Comparison of ENCODE assay signal across 8 cellular contexts in the genomic region with DNA sequence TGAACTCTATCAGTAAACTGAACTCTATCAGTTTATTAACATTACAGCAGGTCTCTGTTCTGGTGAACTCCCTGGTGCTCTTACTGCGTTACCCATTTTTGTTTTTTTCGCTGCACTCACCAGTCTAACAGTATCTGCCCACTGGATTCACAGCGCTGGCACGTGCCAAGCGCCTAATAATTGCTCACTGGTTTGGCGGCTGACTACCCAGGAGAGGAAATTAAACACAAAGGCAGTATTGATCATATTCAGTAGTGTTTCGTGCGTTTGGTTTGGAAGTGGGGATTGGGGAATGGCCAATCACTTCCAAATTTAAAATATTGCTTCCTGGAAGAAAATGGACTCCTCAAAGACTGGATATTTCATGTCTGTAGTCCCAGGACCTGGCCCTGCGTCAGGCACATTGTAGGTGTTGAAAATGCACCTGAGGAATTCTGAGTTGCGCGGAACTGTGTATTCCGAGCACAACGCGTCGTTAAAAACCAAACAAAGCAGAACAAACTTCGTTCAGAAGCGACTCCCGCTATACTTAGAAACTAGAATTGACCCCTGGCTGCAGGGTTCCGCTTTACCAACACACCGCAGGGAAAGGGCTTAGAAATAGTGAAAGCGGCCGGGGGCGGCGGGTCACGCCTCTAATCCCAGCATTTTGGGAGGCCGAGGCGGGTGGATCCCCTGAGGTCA. TPM values are rescaled to one million over a fixed set of nuclear protein-coding genes. Genes with fewer than 3 reads are reported as not detected.
A peak's percentile ranks its signal among the peaks of the same experiment; 100 is the strongest.
DNase-seq lines count a peak whose midpoint lies in the region; ATAC-seq, FAIRE-seq and TF ChIP-seq lines count a peak whose summit lies in the region.

No MANE protein-coding gene starts in this region.

- peak; percentile 71 for DNase-seq in DMS53 (lab: John Stamatoyannopoulos, UW)
- peak; percentile 53 for DNase-seq in SW480 (ENCODE audit: low spot score)
- DNase-seq in breast epithelium (ENCODE audit: low spot score in 2 of 2), result no peak
- DNase-seq in keratinocyte (ENCODE audit: low read depth, low spot score), result no peak
- peak; percentile 41 for DNase-seq in stimulated activated CD4-positive, alpha-beta T cell treated with anti-CD3 and anti-CD28 coated beads, Interleukin-12 subunit alpha, Interleukin-12 subunit beta, amount 100 ng/mL, for 4 hours
- DNase-seq in occipital lobe (lab: John Stamatoyannopoulos, UW), result no peak

- ATAC-seq in GM21390 (IDR thresholded peaks at IDR 0.05; ENCODE audit: unreplicated experiment), result peak; percentile 30

- H3K36me3 ChIP-seq in HUES6 (ENCODE audit: control insufficient read depth, insufficient read depth, low read length), result peaks cover 39% of the 10 kb centered on the region
- no peaks in the 10 kb centered on the region for H3K36me3 ChIP-seq in breast epithelium
- peaks cover 16 to 27% of the 10 kb centered on the region in 2 experiments for H3K36me3 ChIP-seq in keratinocyte (ENCODE audit: control insufficient read depth in 2 of 2, extremely low read depth in 1 of 2, insufficient read depth in 2 of 2, low read length in 2 of 2)

- dilution Hi-C loops in keratinocyte (cut with MboI; ENCODE audit: extremely low pct_ligation_motif_present, low sequenced_read_pairs), result no loop called here

- H3K9ac ChIP-seq in HUES6 (ENCODE audit: low read length) (peak overlapping the region; percentile 96), keratinocyte (ENCODE audit: control insufficient read depth, extremely low read depth, insufficient read depth, low read length) (peak overlapping the region; percentile 96)

- H3K27me3 ChIP-seq in HUES6 (ENCODE audit: control insufficient read depth, insufficient read depth, low read length) (no peaks in the 10 kb centered on the region), breast epithelium (no peaks in the 10 kb centered on the region), keratinocyte (ENCODE audit: control insufficient read depth, extremely low read depth, insufficient read depth, low read length) (no peaks in the 10 kb centered on the region)

- TF ChIP-seq CTCF in breast epithelium (IDR thresholded peaks at IDR 0.05) (no peak), keratinocyte (optimal IDR thresholded peaks at IDR 0.05 in 1 of 3, IDR thresholded peaks at IDR 0.05 in 1 of 3, conservative IDR thresholded peaks at IDR 0.05 in 1 of 3; ENCODE audit: extremely low read depth in 1 of 3, insufficient read depth in 2 of 3, low read length in 3 of 3) (no peak)

- intact Hi-C loops in breast epithelium (cut with DNase I; ENCODE audit: low total_unique reads), result no loop called here

- H4K20me1 ChIP-seq in keratinocyte (ENCODE audit: control insufficient read depth, extremely low read depth, insufficient read depth, low read length), result peaks cover 25% of the 10 kb centered on the region

- H3K4me1 ChIP-seq in HUES6 (ENCODE audit: control insufficient read depth, insufficient read depth, low read length) (peaks cover 19% of the 10 kb centered on the region), breast epithelium (peaks cover 0 to 20% of the 10 kb centered on the region in 2 donors), keratinocyte (ENCODE audit: control insufficient read depth, extremely low read depth, insufficient read depth, low read length) (peaks cover 22% of the 10 kb centered on the region)

- H3K27ac ChIP-seq in HUES6 (ENCODE audit: low read depth, low read length), result peak overlapping the region; percentile 57
- peak overlapping the region; percentile 86 to 92 for H3K27ac ChIP-seq in breast epithelium
- peak overlapping the region; percentile 97 for H3K27ac ChIP-seq in keratinocyte (ENCODE audit: control insufficient read depth, insufficient read depth, low read length)

- H3K9me3 ChIP-seq in HUES6 (ENCODE audit: control insufficient read depth, insufficient read depth, low read depth, low read length) (no peaks in the 10 kb centered on the region), breast epithelium (no peaks in the 10 kb centered on the region), keratinocyte (ENCODE audit: control insufficient read depth, low read depth, low read length) (no peaks in the 10 kb centered on the region)

- peak overlapping the region; percentile 92 for H2AFZ ChIP-seq in keratinocyte (ENCODE audit: control insufficient read depth, low read length)

- peak overlapping the region; percentile 96 for H3K4me3 ChIP-seq in HUES6 (ENCODE audit: low read depth, low read length)
- peak overlapping the region; percentile 68 to 92 (median 73) for H3K4me3 ChIP-seq in breast epithelium
- H3K4me3 ChIP-seq in keratinocyte (ENCODE audit: control insufficient read depth in 2 of 3, extremely low read depth in 1 of 3, insufficient read depth in 2 of 3, low read depth in 1 of 3, low read length in 3 of 3), result peak overlapping the region; percentile 57 to 82 (median 80)

- FAIRE-seq in keratinocyte (lab: Jason Lieb, UNC), result no peak

- peak overlapping the region; percentile 99 for H3K4me2 ChIP-seq in keratinocyte (ENCODE audit: control insufficient read depth, extremely low read depth, insufficient read depth, low read depth, low read length)

- no peak for TF ChIP-seq POLR2A in breast epithelium (IDR thresholded peaks at IDR 0.05)

- peaks cover 34% of the 10 kb centered on the region for H3K79me2 ChIP-seq in keratinocyte (ENCODE audit: control insufficient read depth, insufficient read depth, low read length)

- H3K9me1 ChIP-seq in keratinocyte (ENCODE audit: control insufficient read depth, extremely low read depth, insufficient read depth, low read length), result no peaks in the 10 kb centered on the region

RNA-seq across cellular contexts. Expression of a gene that starts 1.1 kb away (rescaled TPM):
- 1,000 to 10,000 TPM; 2,117 to 3,829 (median 2,396) TPM for total RNA-seq in breast epithelium
- polyA plus RNA-seq in keratinocyte, result 3,202 to 4,120 TPM (median 3,970 TPM) in 3 replicates
- 1,736 TPM for polyA plus RNA-seq in keratinocyte (2011; ENCODE audit: low read depth)
- 2,904 and 3,675 TPM in 2 replicates for polyA plus RNA-seq in keratinocyte (2011; cell fraction: cytosol; rRNA removed)
- 548 and 776 TPM in 2 replicates for polyA plus RNA-seq in keratinocyte (2011; cell fraction: nucleus; rRNA removed)
- polyA plus RNA-seq in keratinocyte (2012; ENCODE audit: low replicate concordance), result 3,309 and 3,329 TPM in 2 replicates
- polyA minus RNA-seq in keratinocyte, result 847 to 3,581 TPM (median 2,309 TPM) in 3 replicates
- polyA minus RNA-seq in keratinocyte (2011; cell fraction: cytosol; rRNA and poly(A)+ RNA removed), result 1,650 TPM
- polyA minus RNA-seq in keratinocyte (2011; cell fraction: nucleus; rRNA and poly(A)+ RNA removed), result 186 and 201 TPM in 2 replicates
- 772 TPM for total RNA-seq in occipital lobe

RNA-seq across cellular contexts. Expression of a gene that starts 14.9 kb away (rescaled TPM):
- 10 to 100 TPM in 2 of 3 donors, 1 to 10 TPM in 1; 8.2 to 14.6 (median 14.1) TPM for total RNA-seq in breast epithelium
- polyA plus RNA-seq in keratinocyte, result 14.4 to 23.1 TPM (median 15.8 TPM) in 3 replicates
- 1.2 TPM for polyA plus RNA-seq in keratinocyte (2011; ENCODE audit: low read depth)
- polyA plus RNA-seq in keratinocyte (2011; cell fraction: cytosol; rRNA removed), result 9.7 and 16.1 TPM in 2 replicates
- 22.0 and 34.4 TPM in 2 replicates for polyA plus RNA-seq in keratinocyte (2011; cell fraction: nucleus; rRNA removed)
- 4.8 and 10.0 TPM in 2 replicates for polyA plus RNA-seq in keratinocyte (2012; ENCODE audit: low replicate concordance)
- 3.3 to 14.7 TPM (median 13.2 TPM) in 3 replicates for polyA minus RNA-seq in keratinocyte
- polyA minus RNA-seq in keratinocyte (2011; cell fraction: cytosol; rRNA and poly(A)+ RNA removed), result 6.9 TPM
- polyA minus RNA-seq in keratinocyte (2011; cell fraction: nucleus; rRNA and poly(A)+ RNA removed), result 8.3 and 13.1 TPM in 2 replicates
- 16.4 TPM for total RNA-seq in occipital lobe

RNA-seq across cellular contexts. Expression of a gene that starts 55.6 kb away (rescaled TPM):
- 1 to 10 TPM; 1.8 to 3.5 (median 2.9) TPM for total RNA-seq in breast epithelium
- not detected in 3 replicates for polyA plus RNA-seq in keratinocyte
- not detected for polyA plus RNA-seq in keratinocyte (2011; ENCODE audit: low read depth)
- polyA plus RNA-seq in keratinocyte (2011; cell fraction: cytosol; rRNA removed), result not detected in 2 replicates
- not detected in 2 replicates for polyA plus RNA-seq in keratinocyte (2011; cell fraction: nucleus; rRNA removed)
- not detected in 2 replicates for polyA plus RNA-seq in keratinocyte (2012; ENCODE audit: low replicate concordance)
- not detected in 3 replicates for polyA minus RNA-seq in keratinocyte
- polyA minus RNA-seq in keratinocyte (2011; cell fraction: cytosol; rRNA and poly(A)+ RNA removed), result not detected
- not detected in 2 replicates for polyA minus RNA-seq in keratinocyte (2011; cell fraction: nucleus; rRNA and poly(A)+ RNA removed)
- total RNA-seq in occipital lobe, result 0.94 TPM

Comparison
In these comparisons a context has a peak if more than half of its experiments do, and no peak if none do; other contexts are left out.
1. DNase-seq: peak in DMS53 (single experiment), SW480 (single experiment) and stimulated activated CD4-positive, alpha-beta T cell treated with anti-CD3 and anti-CD28 coated beads, Interleukin-12 subunit alpha, Interleukin-12 subunit beta, amount 100 ng/mL, for 4 hours (single experiment); none in breast epithelium (0 of 2), keratinocyte (single experiment) and occipital lobe (single experiment).
2. Peak in every context shown above with its lines, with median percentiles within 50 percentile points of each other: H3K27ac ChIP-seq and H3K4me3 ChIP-seq.